8 cellular contexts compared by ENCODE assay signal in genomic region chr21:23968722-23969647, GRCh38.
DNase-seq lines count a peak whose midpoint lies in the region; ATAC-seq and TF ChIP-seq lines count a peak whose summit lies in the region.

No MANE protein-coding gene starts in this region.

- no peak overlapping the region for H3K27ac Mint-ChIP-seq in activated T-cell treated with anti-CD3 and anti-CD28 coated beads, Interleukin-2, amount 50 U/mL, for 72 hours

- H3K36me3 Mint-ChIP-seq in activated T-cell treated with anti-CD3 and anti-CD28 coated beads, Interleukin-2, amount 50 U/mL, for 72 hours (ENCODE audit: insufficient read depth in 2 of 2): no peaks in the 10 kb centered on the region

- H3K27ac ChIP-seq in Peyer's patch: peak overlapping the region in 1 of 4 donors; percentile 55

- peak; percentile 61 for TF ChIP-seq RAD21 in Ishikawa (IDR thresholded peaks at IDR 0.05; ENCODE audit: low read depth)

- no peaks in the 10 kb centered on the region for H3K9me3 Mint-ChIP-seq in activated T-cell treated with anti-CD3 and anti-CD28 coated beads, Interleukin-2, amount 50 U/mL, for 72 hours

- TF ChIP-seq CTCF in GM06990 (IDR thresholded peaks at IDR 0.05; ENCODE audit: insufficient read depth, low read length, poor library complexity, severe bottlenecking): peak; percentile 45
- TF ChIP-seq CTCF in Peyer's patch (IDR thresholded peaks at IDR 0.05): peak; percentile 32 to 64 (median 52)

- no peaks in the 10 kb centered on the region for H3K27me3 ChIP-seq in GM06990 (replicated peaks; ENCODE audit: control insufficient read depth, insufficient read depth, low read length)
- H3K27me3 ChIP-seq in Peyer's patch: no peaks in the 10 kb centered on the region

- H3K4me1 Mint-ChIP-seq in activated T-cell treated with anti-CD3 and anti-CD28 coated beads, Interleukin-2, amount 50 U/mL, for 72 hours (ENCODE audit: low read depth): peaks cover 13% of the 10 kb centered on the region

- no peaks in the 10 kb centered on the region for H3K4me1 ChIP-seq in Peyer's patch

- no peaks in the 10 kb centered on the region for H3K9me3 ChIP-seq in Peyer's patch

- H3K4me3 Mint-ChIP-seq in activated T-cell treated with anti-CD3 and anti-CD28 coated beads, Interleukin-2, amount 50 U/mL, for 72 hours: peak overlapping the region; percentile 47 to 67

- H3K4me3 ChIP-seq in GM06990 (replicated peaks; ENCODE audit: low read depth, low read length): no peak overlapping the region
- H3K4me3 ChIP-seq in Peyer's patch: peak overlapping the region in 1 of 4 donors; percentile 3

- peak; percentile 90 for ATAC-seq in GM21786 (IDR thresholded peaks at IDR 0.05; ENCODE audit: unreplicated experiment)
- ATAC-seq in activated T-cell treated with anti-CD3 and anti-CD28 coated beads, Interleukin-2, amount 50 U/mL, for 72 hours (replicated peaks in 1 of 2): peak; percentile 94 to 95

- TF ChIP-seq EP300 in Ishikawa (IDR thresholded peaks at IDR 0.05; ENCODE audit: borderline replicate concordance): no peak

- no peak for TF ChIP-seq POLR2A in Peyer's patch (IDR thresholded peaks at IDR 0.05)

- H3K36me3 ChIP-seq in GM06990 (ENCODE audit: control insufficient read depth, insufficient read depth, low read length) (no peaks in the 10 kb centered on the region), Peyer's patch (no peaks in the 10 kb centered on the region)

- H3K27me3 Mint-ChIP-seq in activated T-cell treated with anti-CD3 and anti-CD28 coated beads, Interleukin-2, amount 50 U/mL, for 72 hours (ENCODE audit: low read depth): no peaks in the 10 kb centered on the region

- peak; percentile 6 for DNase-seq in GM06990 (ENCODE audit: extremely low read depth, insufficient read length)
- DNase-seq in Peyer's patch: peak in 2 of 3 donors; percentile 80 to 87
- peak; percentile 76 to 78 for DNase-seq in activated T-cell treated with anti-CD3 and anti-CD28 coated beads, Interleukin-2, amount 50 U/mL, for 72 hours
- peak; percentile 78 for DNase-seq in islet precursor cell
- peak; percentile 78 for DNase-seq in stimulated activated CD8-positive, alpha-beta memory T cell treated with anti-CD3 and anti-CD28 coated beads, Interleukin-4, amount 100 ng/mL, for 48 hours
- DNase-seq in pons (ENCODE audit: low spot score): no peak

TF ChIP-seq in Ishikawa, 13 proteins besides CTCF, POLR2A, EP300 and RAD21:
- TF ChIP-seq TAF1 (IDR thresholded peaks at IDR 0.05; ENCODE audit: low read depth) (no peak), ZBTB7A (IDR thresholded peaks at IDR 0.05; ENCODE audit: low read depth) (no peak), EGR1 (IDR thresholded peaks at IDR 0.05) (no peak)
- TF ChIP-seq, protein P1, sequence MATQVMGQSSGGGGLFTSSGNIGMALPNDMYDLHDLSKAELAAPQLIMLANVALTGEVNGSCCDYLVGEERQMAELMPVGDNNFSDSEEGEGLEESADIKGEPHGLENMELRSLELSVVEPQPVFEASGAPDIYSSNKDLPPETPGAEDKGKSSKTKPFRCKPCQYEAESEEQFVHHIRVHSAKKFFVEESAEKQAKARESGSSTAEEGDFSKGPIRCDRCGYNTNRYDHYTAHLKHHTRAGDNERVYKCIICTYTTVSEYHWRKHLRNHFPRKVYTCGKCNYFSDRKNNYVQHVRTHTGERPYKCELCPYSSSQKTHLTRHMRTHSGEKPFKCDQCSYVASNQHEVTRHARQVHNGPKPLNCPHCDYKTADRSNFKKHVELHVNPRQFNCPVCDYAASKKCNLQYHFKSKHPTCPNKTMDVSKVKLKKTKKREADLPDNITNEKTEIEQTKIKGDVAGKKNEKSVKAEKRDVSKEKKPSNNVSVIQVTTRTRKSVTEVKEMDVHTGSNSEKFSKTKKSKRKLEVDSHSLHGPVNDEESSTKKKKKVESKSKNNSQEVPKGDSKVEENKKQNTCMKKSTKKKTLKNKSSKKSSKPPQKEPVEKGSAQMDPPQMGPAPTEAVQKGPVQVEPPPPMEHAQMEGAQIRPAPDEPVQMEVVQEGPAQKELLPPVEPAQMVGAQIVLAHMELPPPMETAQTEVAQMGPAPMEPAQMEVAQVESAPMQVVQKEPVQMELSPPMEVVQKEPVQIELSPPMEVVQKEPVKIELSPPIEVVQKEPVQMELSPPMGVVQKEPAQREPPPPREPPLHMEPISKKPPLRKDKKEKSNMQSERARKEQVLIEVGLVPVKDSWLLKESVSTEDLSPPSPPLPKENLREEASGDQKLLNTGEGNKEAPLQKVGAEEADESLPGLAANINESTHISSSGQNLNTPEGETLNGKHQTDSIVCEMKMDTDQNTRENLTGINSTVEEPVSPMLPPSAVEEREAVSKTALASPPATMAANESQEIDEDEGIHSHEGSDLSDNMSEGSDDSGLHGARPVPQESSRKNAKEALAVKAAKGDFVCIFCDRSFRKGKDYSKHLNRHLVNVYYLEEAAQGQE (IDR thresholded peaks at IDR 0.05; ENCODE audit: low read depth): no peak
TF ChIP-seq in Ishikawa: peak in this region for 0.
